In genomic region chr22:22877523-22878210, GRCh38 we compare ENCODE assay signal across 9 cellular contexts. TPM values are rescaled to one million over a fixed set of nuclear protein-coding genes. Genes with fewer than 3 reads are reported as not detected.
A peak's percentile ranks its signal among the peaks of the same experiment; 100 is the strongest.
DNase-seq lines count a peak whose midpoint lies in the region; ATAC-seq lines count a peak whose summit lies in the region.
"Had no signal": no experiment of that assay in that cellular context is flagged by ENCODE, and none has a peak within 500 bp of the region (broad histone marks: within the 10 kb centered on the region; RNA-seq: fewer than 3 reads in every experiment).

No MANE protein-coding gene starts in this region.

- peaks cover 4% of the 10 kb centered on the region for H3K36me3 Mint-ChIP-seq in activated naive CD8-positive, alpha-beta T cell treated with anti-CD3 and anti-CD28 coated beads for 36 hours

- ATAC-seq in HG02840 (IDR thresholded peaks at IDR 0.05; ENCODE audit: low FRiP score, unreplicated experiment): no peak
- ATAC-seq in GM19351 (IDR thresholded peaks at IDR 0.05; ENCODE audit: unreplicated experiment): no peak

- no peaks in the 10 kb centered on the region for H3K4me1 Mint-ChIP-seq in activated naive CD8-positive, alpha-beta T cell treated with anti-CD3 and anti-CD28 coated beads for 36 hours

- no peak overlapping the region for H3K4me3 Mint-ChIP-seq in activated naive CD8-positive, alpha-beta T cell treated with anti-CD3 and anti-CD28 coated beads for 36 hours

- H3K9me3 Mint-ChIP-seq in activated naive CD8-positive, alpha-beta T cell treated with anti-CD3 and anti-CD28 coated beads for 36 hours: peaks cover 7% of the 10 kb centered on the region

- H3K4me3 ChIP-seq in Jurkat, Clone E6-1 (ENCODE audit: low read length): no peak overlapping the region

- no peak overlapping the region for H3K27ac Mint-ChIP-seq in activated naive CD8-positive, alpha-beta T cell treated with anti-CD3 and anti-CD28 coated beads for 36 hours

- DNase-seq in COR-L47 (lab: John Stamatoyannopoulos, UW) (peak; percentile 39), SW 1271 (lab: John Stamatoyannopoulos, UW) (peak; percentile 15 to 31), hepatic stellate cell (ENCODE audit: low spot score) (peak; percentile 58)
- DNase-seq in Jurkat, Clone E6-1 (ENCODE audit: low read depth, low spot score): peak; percentile 44
- DNase-seq in activated naive CD8-positive, alpha-beta T cell treated with anti-CD3 and anti-CD28 coated beads for 36 hours: peak; percentile 65
- peak; percentile 44 to 74 (median 66) for DNase-seq in stimulated activated CD4-positive, alpha-beta T cell treated with anti-CD3 and anti-CD28 coated beads, Interleukin-12 subunit alpha, Interleukin-12 subunit beta, amount 100 ng/mL, for 48 hours (ENCODE audit: low read depth in 2 of 3, low spot score in 1 of 3)

- H3K27me3 Mint-ChIP-seq in activated naive CD8-positive, alpha-beta T cell treated with anti-CD3 and anti-CD28 coated beads for 36 hours: no peaks in the 10 kb centered on the region

RNA-seq across cellular contexts. Expression of gene IGLL5, which starts 9.9 kb away (rescaled TPM):
- polyA plus RNA-seq in Jurkat, Clone E6-1 (2012; ENCODE audit: insufficient read depth, insufficient read length): not detected
- total RNA-seq in activated naive CD8-positive, alpha-beta T cell treated with anti-CD3 and anti-CD28 coated beads for 36 hours: under 1 TPM; 0.62 to 0.93 TPM
- total RNA-seq: temporal lobe had no signal
